Comparison of ENCODE assay signal across 5 cellular contexts in genomic region chr7:95460653-95461052, GRCh38. TPM values are rescaled to one million over a fixed set of nuclear protein-coding genes. Genes with fewer than 3 reads are reported as not detected.
"Had no signal": no experiment of that assay in that cellular context is flagged by ENCODE, and none has a peak within 500 bp of the region (broad histone marks: within the 10 kb centered on the region; RNA-seq: fewer than 3 reads in every experiment).

No MANE protein-coding gene starts in this region.

RNA-seq across cellular contexts. Expression of gene ASB4, which starts 25.1 kb away (rescaled TPM):
- total RNA-seq: OCI-LY7, PC-3, PC-9, SJSA1 had no signal
- polyA plus RNA-seq: SK-N-SH had no signal

RNA-seq across cellular contexts. Expression of gene PON2, which starts 25.8 kb away (rescaled TPM):
- total RNA-seq: OCI-LY7 had no signal
